1 cellular context compared by ENCODE assay signal in genomic region chr1:3664700-3665375, GRCh38.
TF ChIP-seq lines count a peak whose summit lies in the region.

No MANE protein-coding gene starts in this region.

TF ChIP-seq in IMR-90, 13 proteins besides CTCF, POLR2A, EP300 and RAD21:
- no peak for TF ChIP-seq CHD1 (IDR thresholded peaks at IDR 0.05; ENCODE audit: low read depth, low read length)
- TF ChIP-seq MXI1 (IDR thresholded peaks at IDR 0.05; ENCODE audit: borderline replicate concordance, low read depth, low read length): no peak
- TF ChIP-seq ELK1 (IDR thresholded peaks at IDR 0.05; ENCODE audit: borderline replicate concordance, low read depth, low read length): no peak
- TF ChIP-seq RCOR1 (IDR thresholded peaks at IDR 0.05; ENCODE audit: insufficient replicate concordance, low read length): no peak
- no peak for TF ChIP-seq MAFK (IDR thresholded peaks at IDR 0.05; ENCODE audit: low read depth, low read length)
